In genomic region chr1:101781437-101781836, GRCh38 we compare ENCODE assay signal across 10 cellular contexts.
DNase-seq lines count a peak whose midpoint lies in the region; ATAC-seq and TF ChIP-seq lines count a peak whose summit lies in the region.
"Had no signal": no experiment of that assay in that cellular context is flagged by ENCODE, and none has a peak within 500 bp of the region (broad histone marks: within the 10 kb centered on the region; RNA-seq: fewer than 3 reads in every experiment).

No MANE protein-coding gene starts in this region.

- in situ Hi-C loops in astrocyte of the cerebellum (cut with HindIII; ENCODE audit: low sequenced_read_pairs), result no loop called here

- ATAC-seq in HG02678 (IDR thresholded peaks at IDR 0.05; ENCODE audit: unreplicated experiment) (no peak), HG03439 (IDR thresholded peaks at IDR 0.05; ENCODE audit: unreplicated experiment) (no peak)
- ATAC-seq: A549 had no signal

- DNase-seq in NCI-H1436 (lab: John Stamatoyannopoulos, UW) (peak; percentile 3), NCI-H1436 treated with DMSO at 0.1 percent for 48 hours (lab: John Stamatoyannopoulos, UW) (no peak), NCI-H446 treated with DMSO at 0.1 percent for 48 hours (lab: John Stamatoyannopoulos, UW) (peak; percentile 85), astrocyte of the cerebellum (ENCODE audit: low read depth) (peak; percentile 0), retinal pigment epithelial cell (ENCODE audit: low read depth) (peak; percentile 79), GM19238 (ENCODE audit: insufficient read length, low spot score) (no peak)
- DNase-seq: activated CD4-positive, alpha-beta T cell treated with anti-CD3 and anti-CD28 coated beads, Interleukin-2, amount 50 U/mL, for 1 hour had no signal

- TF ChIP-seq CTCF in astrocyte of the cerebellum (IDR thresholded peaks at IDR 0.05; ENCODE audit: low read depth, low read length, missing control alignments) (no peak), retinal pigment epithelial cell (conservative IDR thresholded peaks at IDR 0.05; ENCODE audit: low read depth, low read length) (no peak)

- H3K4me3 ChIP-seq in astrocyte of the cerebellum (ENCODE audit: low read depth, low read length), result no peak overlapping the region
- no peak overlapping the region for H3K4me3 ChIP-seq in retinal pigment epithelial cell (ENCODE audit: low read length)
- H3K4me3 ChIP-seq: A549 had no signal

Comparison
In these comparisons a context has a peak if more than half of its experiments do, and no peak if none do; other contexts are left out.
1. DNase-seq: peak in NCI-H1436 (single experiment), NCI-H446 treated with DMSO at 0.1 percent for 48 hours (single experiment), astrocyte of the cerebellum (single experiment) and retinal pigment epithelial cell (single experiment); none in NCI-H1436 treated with DMSO at 0.1 percent for 48 hours (single experiment) and GM19238 (single experiment).